Comparison of ENCODE assay signal across 8 cellular contexts in genomic region chr19:41204338-41204737, GRCh38. TPM values are rescaled to one million over a fixed set of nuclear protein-coding genes. Genes with fewer than 3 reads are reported as not detected.
DNase-seq lines count a peak whose midpoint lies in the region; ATAC-seq and TF ChIP-seq lines count a peak whose summit lies in the region.
"Not testable (repeated sequence)": the region's sequence is repeated elsewhere in the genome, so short reads cannot be mapped to it uniquely, and the experiment has no call there.

No MANE protein-coding gene starts in this region.

- not testable (repeated sequence) for H3K79me2 ChIP-seq in trophoblast cell (ENCODE audit: control insufficient read depth, insufficient read depth, low read length, poor library complexity)

- H3K4ac ChIP-seq in trophoblast cell (ENCODE audit: low read depth, low read length), result not testable (repeated sequence)

- not testable (repeated sequence) for H2AFZ ChIP-seq in trophoblast cell (ENCODE audit: insufficient read depth, low read length, poor library complexity)

- H4K12ac ChIP-seq in trophoblast cell (ENCODE audit: low read depth, low read length), result not testable (repeated sequence)

- H2AK5ac ChIP-seq in trophoblast cell (ENCODE audit: low read length), result not testable (repeated sequence)

- H3K27me3 Mint-ChIP-seq in activated CD4-positive, alpha-beta T cell treated with anti-CD3 and anti-CD28 coated beads for 36 hours; brain: not testable (repeated sequence)

- not testable (repeated sequence) for H3K4me1 Mint-ChIP-seq in activated CD4-positive, alpha-beta T cell treated with anti-CD3 and anti-CD28 coated beads for 36 hours; brain

- not testable (repeated sequence) for H3K14ac ChIP-seq in trophoblast cell (ENCODE audit: low read length)

- H3K27me3 ChIP-seq in left ventricle myocardium inferior (ENCODE audit: low read depth), result peaks cover 14% of the 10 kb centered on the region
- H3K27me3 ChIP-seq in trophoblast cell (ENCODE audit: insufficient read depth, low read length); stomach: not testable (repeated sequence)

- H3K36me3 ChIP-seq in left ventricle myocardium inferior, result not testable (repeated sequence)
- H3K36me3 ChIP-seq in trophoblast cell (ENCODE audit: control insufficient read depth in 1 of 2, insufficient read depth in 2 of 2, low read length in 2 of 2) (peaks cover 9 to 12% of the 10 kb centered on the region in 2 experiments), stomach (peaks cover 2 to 49% (median 26%) of the 10 kb centered on the region in 4 donors)

- H3K23ac ChIP-seq in trophoblast cell (ENCODE audit: low read length), result not testable (repeated sequence)

- H3K18ac ChIP-seq in trophoblast cell (ENCODE audit: low read length), result not testable (repeated sequence)

- TF ChIP-seq CTCF in brain (conservative IDR thresholded peaks at IDR 0.05) (peak; percentile 82 to 90), left ventricle myocardium inferior (IDR thresholded peaks at IDR 0.05; ENCODE audit: borderline replicate concordance) (peak; percentile 91), stomach (IDR thresholded peaks at IDR 0.05) (peak in 5 of 7 experiments; percentile 72 to 96 (median 79))

- H3K9me3 ChIP-seq in left ventricle myocardium inferior (replicated peaks); trophoblast cell (ENCODE audit: insufficient read depth, low read depth, low read length); stomach: not testable (repeated sequence)

- H2BK12ac ChIP-seq in trophoblast cell (ENCODE audit: low read length), result not testable (repeated sequence)

- WGBS in trophoblast cell (ENCODE audit: extremely low coverage, insufficient coverage, insufficient read length), result no CpG with 5 or more reads among the region's 7 CpGs
- WGBS in stomach, 5 donors, result 30 to 61% (median 44%) methylated on average over 3 to 7 of the region's 7 CpGs

- TF ChIP-seq EP300 in stomach (IDR thresholded peaks at IDR 0.05), result not testable (repeated sequence)

- TF ChIP-seq POLR2A in stomach (IDR thresholded peaks at IDR 0.05), result not testable (repeated sequence)

- H4K91ac ChIP-seq in trophoblast cell (ENCODE audit: low read depth, low read length), result not testable (repeated sequence)

- not testable (repeated sequence) for H3K27ac ChIP-seq in left ventricle myocardium inferior (replicated peaks); trophoblast cell (ENCODE audit: low read depth, low read length); stomach

- H3K27ac Mint-ChIP-seq in activated CD4-positive, alpha-beta T cell treated with anti-CD3 and anti-CD28 coated beads for 36 hours, result peak overlapping the region; percentile 66
- peak overlapping the region in 4 of 5 experiments; percentile 31 to 96 (median 88) for H3K27ac Mint-ChIP-seq in brain

- CTCF ChIA-PET in activated CD4-positive, alpha-beta T cell treated with anti-CD3 and anti-CD28 coated beads for 36 hours (lab: Charles Lee), result interaction anchor here (0.5 to 4.1 kb wide), 23 partner anchors 12 to 1007 kb away, joined by 3 to 73 read pairs (median 3); partner anchors contain the start of genes CCDC97, CYP2S1 and HNRNPUL1

- POLR2A ChIA-PET in activated CD4-positive, alpha-beta T cell treated with anti-CD3 and anti-CD28 coated beads for 36 hours (lab: Charles Lee), result interaction anchor here (1.0 to 1.3 kb wide), 2 partner anchors 58 to 59 kb away, joined by 3 to 12 read pairs; no protein-coding TSS in a partner anchor

- not testable (repeated sequence) for H3K79me1 ChIP-seq in trophoblast cell (ENCODE audit: low read length)

- peak; percentile 99 for ATAC-seq in activated CD4-positive, alpha-beta T cell treated with anti-CD3 and anti-CD28 coated beads for 36 hours

- DNase-seq in DMS53 (lab: John Stamatoyannopoulos, UW) (peak; percentile 87), NOMO-1 (lab: John Stamatoyannopoulos, UW; ENCODE audit: unreplicated experiment in 2 of 2) (peak; percentile 48 to 80), left ventricle myocardium inferior (peak; percentile 67), trophoblast cell (peak; percentile 71 to 88), stomach (peak; percentile 82)
- peak; percentile 74 for DNase-seq in Jurkat, Clone E6-1 (ENCODE audit: low read depth, low spot score)
- peak; percentile 91 for DNase-seq in activated CD4-positive, alpha-beta T cell treated with anti-CD3 and anti-CD28 coated beads for 36 hours

- H2BK120ac ChIP-seq in trophoblast cell (ENCODE audit: insufficient read depth, low read length, poor library complexity), result not testable (repeated sequence)

- not testable (repeated sequence) for H3K4me2 ChIP-seq in trophoblast cell (ENCODE audit: low read length)

- H3K9ac ChIP-seq in trophoblast cell (ENCODE audit: low read length), result not testable (repeated sequence)

- not testable (repeated sequence) for H3K4me3 ChIP-seq in Jurkat, Clone E6-1 (ENCODE audit: low read length); left ventricle myocardium inferior; trophoblast cell (ENCODE audit: low read depth, low read length); stomach

- not testable (repeated sequence) for H4K8ac ChIP-seq in trophoblast cell (ENCODE audit: low read depth, low read length)

- H3K36me3 Mint-ChIP-seq in activated CD4-positive, alpha-beta T cell treated with anti-CD3 and anti-CD28 coated beads for 36 hours (ENCODE audit: low read depth); brain: not testable (repeated sequence)

- intact Hi-C loops in activated CD4-positive, alpha-beta T cell treated with anti-CD3 and anti-CD28 coated beads for 36 hours (cut with DNase I, micrococcal nuclease), result loop anchor here (1.0 to 5.0 kb wide), 5 partner anchors 58 to 366 kb away; partner anchors contain the start of genes B3GNT8 (in 1 of the 2) and TGFB1 (in 1 of the 2)
- intact Hi-C loops in left ventricle myocardium inferior (cut with micrococcal nuclease), result loop anchor here (5.0 kb wide), 1 partner anchor 58 kb away; the partner anchor contains the start of gene HNRNPUL1
- intact Hi-C loops in stomach (cut with DNase I; ENCODE audit: low total_unique reads), result loop anchor here (5.0 kb wide), 1 partner anchor 103 kb away; no protein-coding TSS in a partner anchor

- not testable (repeated sequence) for H3K4me3 Mint-ChIP-seq in activated CD4-positive, alpha-beta T cell treated with anti-CD3 and anti-CD28 coated beads for 36 hours; brain

- not testable (repeated sequence) for H2BK5ac ChIP-seq in trophoblast cell (ENCODE audit: low read depth, low read length, poor library complexity)

- not testable (repeated sequence) for H3K9me3 Mint-ChIP-seq in activated CD4-positive, alpha-beta T cell treated with anti-CD3 and anti-CD28 coated beads for 36 hours (ENCODE audit: low read depth); brain

- not testable (repeated sequence) for H3K4me1 ChIP-seq in left ventricle myocardium inferior; trophoblast cell (ENCODE audit: control insufficient read depth in 1 of 2, insufficient read depth in 2 of 2, low read length in 2 of 2)
- peaks cover 0 to 21% (median 4%) of the 10 kb centered on the region in 4 donors for H3K4me1 ChIP-seq in stomach

RNA-seq across cellular contexts. Expression of gene CYP2S1, which starts 11.3 kb away (rescaled TPM):
- polyA plus RNA-seq in Jurkat, Clone E6-1 (2012; ENCODE audit: insufficient read depth, insufficient read length), result 5.4 TPM
- under 1 TPM; 0.46 to 0.84 TPM for total RNA-seq in activated CD4-positive, alpha-beta T cell treated with anti-CD3 and anti-CD28 coated beads for 36 hours
- polyA plus RNA-seq in brain (ENCODE audit: insufficient read depth, low read depth, low replicate concordance) (0.54 TPM), stomach (10 to 100 TPM in 2 of 3 donors, 1 to 10 TPM in 1; 7.9 to 19.9 (median 15.5) TPM)
- total RNA-seq in left ventricle myocardium inferior (0.44 TPM), stomach (10 to 100 TPM; 13.4 to 85.3 (median 39.7) TPM)
- 10.3 and 11.2 TPM in 2 replicates for polyA plus RNA-seq in trophoblast cell (2013)

RNA-seq across cellular contexts. Expression of gene AXL, which starts 14.7 kb away (rescaled TPM):
- not detected for polyA plus RNA-seq in Jurkat, Clone E6-1 (2012; ENCODE audit: insufficient read depth, insufficient read length)
- total RNA-seq in activated CD4-positive, alpha-beta T cell treated with anti-CD3 and anti-CD28 coated beads for 36 hours, result under 1 TPM; 0.28 to 0.50 TPM
- polyA plus RNA-seq in brain (ENCODE audit: insufficient read depth, low read depth, low replicate concordance), result 10.9 TPM
- total RNA-seq in left ventricle myocardium inferior, result 13.6 TPM
- 76.6 and 78.9 TPM in 2 replicates for polyA plus RNA-seq in trophoblast cell (2013)
- 10 to 100 TPM; 14.8 to 48.7 (median 38.9) TPM for total RNA-seq in stomach
- polyA plus RNA-seq in stomach, result 1 to 10 TPM; 6.1 to 8.4 (median 7.0) TPM

RNA-seq across cellular contexts. Expression of gene HNRNPUL1, which starts 59.8 kb away (rescaled TPM):
- 288 TPM for polyA plus RNA-seq in Jurkat, Clone E6-1 (2012; ENCODE audit: insufficient read depth, insufficient read length)
- 100 to 1,000 TPM; 263 to 312 TPM for total RNA-seq in activated CD4-positive, alpha-beta T cell treated with anti-CD3 and anti-CD28 coated beads for 36 hours
- polyA plus RNA-seq in brain (ENCODE audit: insufficient read depth, low read depth, low replicate concordance) (329 TPM), stomach (10 to 100 TPM; 64.2 to 89.0 (median 84.0) TPM)
- total RNA-seq in left ventricle myocardium inferior (103 TPM), stomach (100 to 1,000 TPM in 3 of 5 donors, 10 to 100 TPM in 2; 47.8 to 319 (median 104) TPM)
- polyA plus RNA-seq in trophoblast cell (2013), result 233 and 238 TPM in 2 replicates
